In the genomic region with DNA sequence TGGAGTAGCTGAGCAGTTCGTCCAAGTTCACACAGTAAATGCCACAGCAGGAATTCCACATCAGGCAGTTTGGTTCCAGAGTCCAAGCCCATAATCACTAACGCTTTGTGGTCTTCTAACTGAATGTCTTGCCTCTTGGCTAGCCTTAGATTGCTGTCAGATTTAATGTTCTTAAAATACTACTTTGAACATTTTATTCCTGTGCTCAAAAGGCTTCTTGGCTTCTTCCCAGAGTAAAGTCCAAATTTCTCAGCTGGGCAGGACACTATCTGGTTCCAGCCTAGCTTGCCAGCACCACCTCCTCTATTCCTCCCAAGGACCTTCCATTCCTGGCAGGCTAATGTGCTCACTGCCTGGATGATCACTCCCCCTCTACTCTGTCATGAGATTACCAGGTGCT, we compare ENCODE assay signal across 20 cellular contexts.
DNase-seq lines count a peak whose midpoint lies in the region; ATAC-seq and TF ChIP-seq lines count a peak whose summit lies in the region.
"Had no signal": no experiment of that assay in that cellular context is flagged by ENCODE, and none has a peak within 500 bp of the region (broad histone marks: within the 10 kb centered on the region; RNA-seq: fewer than 3 reads in every experiment).

No MANE protein-coding gene starts in this region.

- no peaks in the 10 kb centered on the region for H3K9me2 ChIP-seq in hepatocyte (replicated peaks; ENCODE audit: insufficient read depth)

- ATAC-seq in body of pancreas (peak; percentile 94), psoas muscle (peak in 3 of 4 donors; percentile 84 to 95 (median 92)), HG03469 (IDR thresholded peaks at IDR 0.05; ENCODE audit: unreplicated experiment) (no peak), HG02610 (IDR thresholded peaks at IDR 0.05; ENCODE audit: unreplicated experiment) (no peak)
- ATAC-seq: HepG2, T-helper 17 cell had no signal

- DNase-seq in AG10803 (ENCODE audit: low read depth) (peak; percentile 69), body of pancreas (peak; percentile 61 to 81 (median 70)), hepatocyte (ENCODE audit: low spot score) (peak; percentile 54), psoas muscle (peak in 1 of 2 donors; percentile 51), NCI-H524 (lab: John Stamatoyannopoulos, UW) (no peak), NCI-H2227 (lab: John Stamatoyannopoulos, UW; ENCODE audit: unreplicated experiment) (no peak)
- DNase-seq: activated B cell treated with CpG ODN at 0.5 μM for 24 hours; effector CD8-positive, alpha-beta T cell; MM.1S; naive B cell; NCI-H1694; NCI-H345; SHP77; stimulated activated naive CD4-positive, alpha-beta T cell treated with Interleukin-2 at 50 U/mL for 16 hours; T-helper 17 cell had no signal

- H3K79me2 ChIP-seq in hepatocyte, result no peaks in the 10 kb centered on the region

- intact Hi-C loops in body of pancreas (cut with DNase I) (no loop called here), psoas muscle (cut with DNase I) (no loop called here)

- no peaks in the 10 kb centered on the region for H3K27me3 ChIP-seq in body of pancreas
- no peaks in the 10 kb centered on the region for H3K27me3 ChIP-seq in hepatocyte
- H3K27me3 ChIP-seq in psoas muscle (ENCODE audit: insufficient read depth in 3 of 3, low read length in 2 of 3), result no peaks in the 10 kb centered on the region
- H3K27me3 ChIP-seq: cardiac muscle cell, vagina had no signal

- H2AFZ ChIP-seq in hepatocyte, result no peak overlapping the region

- no peak overlapping the region for H3K4me2 ChIP-seq in hepatocyte

- H3K36me3 ChIP-seq in body of pancreas (replicated peaks in 1 of 2; ENCODE audit: insufficient read depth in 1 of 2, low read depth in 2 of 2) (no peaks in the 10 kb centered on the region), hepatocyte (replicated peaks; ENCODE audit: insufficient read depth, low read depth) (no peaks in the 10 kb centered on the region), psoas muscle (ENCODE audit: insufficient read depth in 1 of 2, low read depth in 1 of 2) (no peaks in the 10 kb centered on the region)
- H3K36me3 ChIP-seq: cardiac muscle cell, vagina had no signal

- no peaks in the 10 kb centered on the region for H3K9me3 ChIP-seq in body of pancreas
- no peaks in the 10 kb centered on the region for H3K9me3 ChIP-seq in hepatocyte (ENCODE audit: low read depth)
- no peaks in the 10 kb centered on the region for H3K9me3 ChIP-seq in psoas muscle
- H3K9me3 ChIP-seq: vagina had no signal

- peaks cover 17% of the 10 kb centered on the region for H3K4me1 ChIP-seq in body of pancreas
- H3K4me1 ChIP-seq in hepatocyte (ENCODE audit: insufficient read depth), result no peaks in the 10 kb centered on the region
- H3K4me1 ChIP-seq in psoas muscle, result no peaks in the 10 kb centered on the region

- TF ChIP-seq POLR2A in body of pancreas (IDR thresholded peaks at IDR 0.05), result no peak

- H3K27ac ChIP-seq in body of pancreas, result peak overlapping the region in 2 of 4 donors; percentile 47 to 56
- H3K27ac ChIP-seq in hepatocyte, result no peak overlapping the region
- H3K27ac ChIP-seq in psoas muscle, result no peak overlapping the region
- H3K27ac ChIP-seq: cardiac muscle cell, vagina had no signal

- TF ChIP-seq CTCF in AG10803 (conservative IDR thresholded peaks at IDR 0.05; ENCODE audit: low read length) (no peak), body of pancreas (IDR thresholded peaks at IDR 0.05) (no peak), hepatocyte (IDR thresholded peaks at IDR 0.05; ENCODE audit: poor library complexity) (no peak), psoas muscle (IDR thresholded peaks at IDR 0.05) (no peak)

- H3K4me3 ChIP-seq in AG10803 (ENCODE audit: low read length), result no peak overlapping the region
- no peak overlapping the region for H3K4me3 ChIP-seq in body of pancreas
- H3K4me3 ChIP-seq in hepatocyte, result no peak overlapping the region
- no peak overlapping the region for H3K4me3 ChIP-seq in psoas muscle
- H3K4me3 ChIP-seq: cardiac muscle cell, vagina had no signal

- WGBS in body of pancreas, 2 donors, result 4 to 27% methylated on average over 2 of the region's 2 CpGs
- 28% methylated on average over 2 of the region's 2 CpGs for WGBS in hepatocyte (ENCODE audit: low lambda C conversion rate, missing lambda C conversion rate)
- 10 to 18% (median 13%) methylated on average over 2 of the region's 2 CpGs for WGBS in psoas muscle, 3 donors

- H4K20me1 ChIP-seq in hepatocyte (ENCODE audit: insufficient read depth, poor library complexity, severe bottlenecking), result no peaks in the 10 kb centered on the region

Comparison
In these comparisons a context has a peak if more than half of its experiments do, and no peak if none do; other contexts are left out.
1. DNase-seq: peak in AG10803 (single experiment), body of pancreas (4 of 4) and hepatocyte (single experiment); none in NCI-H524 (0 of 2) and NCI-H2227 (single experiment).
2. ATAC-seq: peak in body of pancreas (single experiment) and psoas muscle (3 of 4); none in HG03469 (single experiment) and HG02610 (single experiment).